In genomic region chr17:39627170-39627716, GRCh38 we compare ENCODE assay signal across 12 cellular contexts. TPM values are rescaled to one million over a fixed set of nuclear protein-coding genes. Genes with fewer than 3 reads are reported as not detected.
DNase-seq lines count a peak whose midpoint lies in the region; ATAC-seq, FAIRE-seq and TF ChIP-seq lines count a peak whose summit lies in the region.
"Had no signal": no experiment of that assay in that cellular context is flagged by ENCODE, and none has a peak within 500 bp of the region (broad histone marks: within the 10 kb centered on the region; RNA-seq: fewer than 3 reads in every experiment).

No MANE protein-coding gene starts in this region.

- WGBS in sigmoid colon, 2 donors: 2 to 7% methylated on average over 60 of the region's 60 CpGs

- TF ChIP-seq EP300 in sigmoid colon (IDR thresholded peaks at IDR 0.05): no peak

- no peaks in the 10 kb centered on the region for H3K36me3 ChIP-seq in sigmoid colon
- H3K36me3 ChIP-seq: tibial artery had no signal

- no TSS peak for BruUV-seq in Calu3 (replicated peaks; lab: Mats Ljungman, UMichigan)

- TF ChIP-seq CTCF in Calu3 (IDR thresholded peaks at IDR 0.05; ENCODE audit: unreplicated experiment) (no peak), sigmoid colon (IDR thresholded peaks at IDR 0.05) (no peak)

- FAIRE-seq in frontal cortex (lab: Jason Lieb, UNC): no peak
- FAIRE-seq: endometrium had no signal

- H3K4me3 ChIP-seq in iPS-11a (ENCODE audit: low read depth, low read length) (peak overlapping the region; percentile 62), sigmoid colon (peak overlapping the region; percentile 26 to 43 (median 37))

- H3K4me1 Mint-ChIP-seq in Calu3 (ENCODE audit: low read depth, unreplicated experiment): peaks cover 41% of the 10 kb centered on the region

- H3K9me3 Mint-ChIP-seq in Calu3 (ENCODE audit: low read depth, unreplicated experiment): no peaks in the 10 kb centered on the region

- intact Hi-C loops in Calu3 (cut with micrococcal nuclease; ENCODE audit: unreplicated experiment) (no loop called here), sigmoid colon (cut with DNase I) (loop anchor here (10.0 kb wide), 1 partner anchor 348 kb away; no protein-coding TSS in a partner anchor)

- peaks cover 83% of the 10 kb centered on the region for H3K27me3 Mint-ChIP-seq in Calu3 (ENCODE audit: unreplicated experiment)

- H3K27me3 ChIP-seq in sigmoid colon: peaks cover 28 to 74% (median 56%) of the 10 kb centered on the region in 3 donors

- H3K36me3 Mint-ChIP-seq in Calu3 (ENCODE audit: insufficient read depth, unreplicated experiment): peaks cover 28% of the 10 kb centered on the region

- DNase-seq in Calu3 (no peak), sigmoid colon (no peak), frontal cortex (ENCODE audit: low spot score in 2 of 2) (no peak)
- DNase-seq: DMS153, tibial artery had no signal

- H3K27ac ChIP-seq in angular gyrus (ENCODE audit: low read depth, low read length) (peak overlapping the region; percentile 81), sigmoid colon (peak overlapping the region in 2 of 4 donors; percentile 20 to 61)
- H3K27ac ChIP-seq: tibial artery had no signal

- no peaks in the 10 kb centered on the region for H3K9me3 ChIP-seq in sigmoid colon
- H3K9me3 ChIP-seq: tibial artery had no signal

- H3K4me1 ChIP-seq in sigmoid colon: peaks cover 0 to 23% (median 19%) of the 10 kb centered on the region in 4 donors

- no peak for TF ChIP-seq POLR2A in sigmoid colon (IDR thresholded peaks at IDR 0.05)

- ATAC-seq in HG02870 (IDR thresholded peaks at IDR 0.05; ENCODE audit: unreplicated experiment) (no peak), HG03108 (IDR thresholded peaks at IDR 0.05; ENCODE audit: unreplicated experiment) (no peak), GM21825 (IDR thresholded peaks at IDR 0.05; ENCODE audit: unreplicated experiment) (no peak)

- H3K27ac Mint-ChIP-seq in Calu3 (ENCODE audit: unreplicated experiment): no peak overlapping the region

- peak overlapping the region; percentile 51 for H3K4me3 Mint-ChIP-seq in Calu3 (ENCODE audit: low read depth, unreplicated experiment)

- CTCF ChIA-PET in Calu3 (lab: Charles Lee): interaction anchor here (0.6 to 161.2 kb wide), 24 partner anchors 7 to 1266 kb away, joined by 3 to 42089 read pairs (median 11); partner anchors contain the start of genes ERBB2, GRB7, GSDMA and GSDMB

RNA-seq across cellular contexts. Expression of gene PPP1R1B, which starts 0.5 kb away (rescaled TPM):
- 8.3 and 11.1 TPM in 2 replicates for total RNA-seq in Calu3 (2022)
- total RNA-seq in sigmoid colon: 10 to 100 TPM in 1 of 4 donors, 1 to 10 TPM in 3; 4.2 to 12.1 (median 7.2) TPM
- 100 to 1,000 TPM; 255 to 280 (median 273) TPM for polyA plus RNA-seq in sigmoid colon
- 27.3 TPM for total RNA-seq in frontal cortex
- total RNA-seq: kidney epithelial cell had no signal

RNA-seq across cellular contexts. Expression of gene STARD3, which starts 9.7 kb away (rescaled TPM):
- total RNA-seq in Calu3 (2022) (2,579 and 2,697 TPM in 2 replicates), sigmoid colon (10 to 100 TPM; 35.3 to 44.1 (median 37.6) TPM), frontal cortex (17.5 TPM)
- 10 to 100 TPM; 21.0 to 59.2 (median 25.0) TPM for polyA plus RNA-seq in sigmoid colon

RNA-seq across cellular contexts. Expression of gene NEUROD2, which starts 19.5 kb away (rescaled TPM):
- total RNA-seq in Calu3 (2022) (not detected in 2 replicates), sigmoid colon (under 1 TPM in 1 of 4 donors, not detected in 3; 0.33 TPM), frontal cortex (44.8 TPM)
- polyA plus RNA-seq in sigmoid colon: 1 to 10 TPM in 1 of 3 donors, under 1 TPM in 1, not detected in 1; 0.23 to 1.2 TPM
- total RNA-seq: kidney epithelial cell had no signal

RNA-seq across cellular contexts. Expression of gene TCAP, which starts 37.9 kb away (rescaled TPM):
- total RNA-seq in Calu3 (2022) (51.5 and 61.1 TPM in 2 replicates), sigmoid colon (under 1 TPM in 3 of 4 donors, not detected in 1; 0.49 to 0.71 (median 0.68) TPM), frontal cortex (0.82 TPM)
- polyA plus RNA-seq in sigmoid colon: 1 to 10 TPM; 1.4 to 3.5 (median 3.0) TPM

RNA-seq across cellular contexts. Expression of gene PNMT, which starts 41.0 kb away (rescaled TPM):
- total RNA-seq in Calu3 (2022) (1.3 and 3.2 TPM in 2 replicates), sigmoid colon (1 to 10 TPM; 2.8 to 5.4 (median 5.1) TPM), frontal cortex (3.7 TPM)
- 1 to 10 TPM; 1.2 to 2.4 (median 1.8) TPM for polyA plus RNA-seq in sigmoid colon
- total RNA-seq: kidney epithelial cell had no signal

Comparison
In these comparisons a context has a peak if more than half of its experiments do, and no peak if none do; other contexts are left out.
1. RNA of gene STARD3, which starts 9.7 kb away (total RNA-seq): 2,579 to 2,697 TPM in Calu3; 35.3 to 44.1 TPM in sigmoid colon and 17.5 TPM in frontal cortex (single experiment); every median in the first group is over 10 times any median in the second.
2. RNA of gene NEUROD2, which starts 19.5 kb away (total RNA-seq): 44.8 TPM in frontal cortex (single experiment); not detected in Calu3 and 0.33 TPM in sigmoid colon; every median in the first group is over 10 times any median in the second.